In genomic region chr14:97584528-97584927, GRCh38 we compare ENCODE assay signal across 1 cellular context.
TF ChIP-seq lines count a peak whose summit lies in the region.

No MANE protein-coding gene starts in this region.

TF ChIP-seq in HepG2, 621 proteins besides CTCF, POLR2A, EP300 and RAD21 (continued from another document):
- no peak for TF ChIP-seq ZNF142 (CRISPR knock-in tag; IDR thresholded peaks at IDR 0.05)
- no peak for TF ChIP-seq BRF2 (CRISPR knock-in tag; IDR thresholded peaks at IDR 0.05)
TF ChIP-seq in HepG2: peak in this region for 0.
